8 cellular contexts compared by ENCODE assay signal in genomic region chr9:110058304-110058953, GRCh38.
A peak's percentile ranks its signal among the peaks of the same experiment; 100 is the strongest.
DNase-seq lines count a peak whose midpoint lies in the region; ATAC-seq and TF ChIP-seq lines count a peak whose summit lies in the region.

No MANE protein-coding gene starts in this region.

- H3K9me3 Mint-ChIP-seq in activated CD4-positive, alpha-beta memory T cell treated with anti-CD3 and anti-CD28 coated beads for 36 hours, result no peaks in the 10 kb centered on the region

- H3K9me3 ChIP-seq in osteoblast (ENCODE audit: low read depth, low read length), result no peaks in the 10 kb centered on the region

- peaks cover 65% of the 10 kb centered on the region for H4K20me1 ChIP-seq in osteoblast (ENCODE audit: insufficient read depth, low read length)

- TF ChIP-seq CTCF in epithelial cell of proximal tubule (conservative IDR thresholded peaks at IDR 0.05; ENCODE audit: low read depth, low read length), result peak; percentile 80
- TF ChIP-seq CTCF in osteoblast (IDR thresholded peaks at IDR 0.05; ENCODE audit: extremely low read depth, low read depth, low read length), result peak; percentile 44

- no peaks in the 10 kb centered on the region for H3K27me3 Mint-ChIP-seq in activated CD4-positive, alpha-beta memory T cell treated with anti-CD3 and anti-CD28 coated beads for 36 hours

- peaks cover 23% of the 10 kb centered on the region for H3K36me3 ChIP-seq in osteoblast (ENCODE audit: insufficient read depth, low read length)

- ATAC-seq in HG02642 (IDR thresholded peaks at IDR 0.05; ENCODE audit: poor library complexity, unreplicated experiment) (peak; percentile 63), GM19324 (IDR thresholded peaks at IDR 0.05; ENCODE audit: low FRiP score, unreplicated experiment) (no peak)

- H3K4me1 ChIP-seq in osteoblast (ENCODE audit: insufficient read depth, low read length), result peaks cover 21% of the 10 kb centered on the region

- peaks cover 13% of the 10 kb centered on the region for H3K36me3 Mint-ChIP-seq in activated CD4-positive, alpha-beta memory T cell treated with anti-CD3 and anti-CD28 coated beads for 36 hours

- H3K27ac Mint-ChIP-seq in activated CD4-positive, alpha-beta memory T cell treated with anti-CD3 and anti-CD28 coated beads for 36 hours, result no peak overlapping the region

- POLR2A ChIA-PET in activated CD4-positive, alpha-beta memory T cell treated with anti-CD3 and anti-CD28 coated beads for 36 hours (lab: Charles Lee), result interaction anchor here (1.1 kb wide), 1 partner anchor 15 kb away, joined by 3 read pairs; no protein-coding TSS in a partner anchor

- CTCF ChIA-PET in activated CD4-positive, alpha-beta memory T cell treated with anti-CD3 and anti-CD28 coated beads for 36 hours (lab: Charles Lee), result interaction anchor here (0.6 to 7.8 kb wide), 11 partner anchors 9 to 177 kb away, joined by 3 to 119 read pairs (median 3); no protein-coding TSS in a partner anchor

- H3K79me2 ChIP-seq in osteoblast (ENCODE audit: insufficient read depth, low read length), result peaks cover 97% of the 10 kb centered on the region

- DNase-seq in DMS53 (lab: John Stamatoyannopoulos, UW), result peak; percentile 85
- DNase-seq in NCI-H524 (lab: John Stamatoyannopoulos, UW), result peak; percentile 77 to 86
- peak; percentile 67 for DNase-seq in activated CD4-positive, alpha-beta memory T cell treated with anti-CD3 and anti-CD28 coated beads for 36 hours
- DNase-seq in epithelial cell of proximal tubule (ENCODE audit: low read depth), result no peak
- DNase-seq in osteoblast (ENCODE audit: insufficient read length, low spot score, missing footprints), result no peak
- DNase-seq in OCI-M2 (lab: John Stamatoyannopoulos, UW; ENCODE audit: unreplicated experiment), result no peak

- peak overlapping the region; percentile 7 for H3K27ac ChIP-seq in osteoblast (ENCODE audit: low read depth, low read length)

- H2AFZ ChIP-seq in osteoblast (ENCODE audit: low read length), result no peak overlapping the region

- intact Hi-C loops in activated CD4-positive, alpha-beta memory T cell treated with anti-CD3 and anti-CD28 coated beads for 36 hours (cut with micrococcal nuclease), result loop anchor here (1.0 kb wide), 1 partner anchor 155 kb away; no protein-coding TSS in a partner anchor

- H3K4me1 Mint-ChIP-seq in activated CD4-positive, alpha-beta memory T cell treated with anti-CD3 and anti-CD28 coated beads for 36 hours (ENCODE audit: low read depth), result peaks cover 13% of the 10 kb centered on the region

- no peak overlapping the region for H3K4me2 ChIP-seq in osteoblast (ENCODE audit: insufficient read depth, low read length)

- H3K4me3 ChIP-seq in epithelial cell of proximal tubule (ENCODE audit: low read depth, low read length) (no peak overlapping the region), osteoblast (ENCODE audit: insufficient read depth, low read length) (no peak overlapping the region)

- no peaks in the 10 kb centered on the region for H3K27me3 ChIP-seq in osteoblast (ENCODE audit: insufficient read depth, low read length)

- no peak overlapping the region for H3K4me3 Mint-ChIP-seq in activated CD4-positive, alpha-beta memory T cell treated with anti-CD3 and anti-CD28 coated beads for 36 hours

Comparison
In these comparisons a context has a peak if more than half of its experiments do, and no peak if none do; other contexts are left out.
1. DNase-seq: peak in DMS53 (single experiment), NCI-H524 (2 of 2) and activated CD4-positive, alpha-beta memory T cell treated with anti-CD3 and anti-CD28 coated beads for 36 hours (single experiment); none in epithelial cell of proximal tubule (single experiment), osteoblast (single experiment) and OCI-M2 (single experiment).